In genomic region chr19:44999131-44999925, GRCh38 we compare ENCODE assay signal across 12 cellular contexts. TPM values are rescaled to one million over a fixed set of nuclear protein-coding genes. Genes with fewer than 3 reads are reported as not detected.
DNase-seq lines count a peak whose midpoint lies in the region; ATAC-seq, FAIRE-seq and TF ChIP-seq lines count a peak whose summit lies in the region.
"Not testable (repeated sequence)": the region's sequence is repeated elsewhere in the genome, so short reads cannot be mapped to it uniquely, and the experiment has no call there.
"Had no signal": no experiment of that assay in that cellular context is flagged by ENCODE, and none has a peak within 500 bp of the region (broad histone marks: within the 10 kb centered on the region; RNA-seq: fewer than 3 reads in every experiment).

No MANE protein-coding gene starts in this region.

- H3K4me1 Mint-ChIP-seq in T-helper 1 cell treated with Interleukin-12 subunit alpha and Interleukin-12 subunit beta and Interleukin-4 antibody, amounts not matched to agents 30 μg/mL and 1 μg/mL, for 36 hours (ENCODE audit: low read depth): peaks cover 15% of the 10 kb centered on the region
- not testable (repeated sequence) for H3K4me1 Mint-ChIP-seq in activated T-helper 17 cell treated with anti-CD3 and anti-CD28 coated beads, Interleukin-2, amount 50 U/mL, for 72 hours; endothelial cell (ENCODE audit: unreplicated experiment); nephron

- H3K27ac Mint-ChIP-seq in T-helper 1 cell treated with Interleukin-12 subunit alpha and Interleukin-12 subunit beta and Interleukin-4 antibody, amounts not matched to agents 30 μg/mL and 1 μg/mL, for 36 hours: peak overlapping the region; percentile 80
- H3K27ac Mint-ChIP-seq in activated T-helper 17 cell treated with anti-CD3 and anti-CD28 coated beads, Interleukin-2, amount 50 U/mL, for 72 hours: peak overlapping the region; percentile 50
- H3K27ac Mint-ChIP-seq in endothelial cell (ENCODE audit: unreplicated experiment) (peak overlapping the region; percentile 36), nephron (peak overlapping the region in 1 of 3 experiments; percentile 87)

- FAIRE-seq in GM12891 (lab: Jason Lieb, UNC): peak; percentile 51

- H3K4me3 Mint-ChIP-seq in T-helper 1 cell treated with Interleukin-12 subunit alpha and Interleukin-12 subunit beta and Interleukin-4 antibody, amounts not matched to agents 30 μg/mL and 1 μg/mL, for 36 hours: not testable (repeated sequence)
- H3K4me3 Mint-ChIP-seq in activated T-helper 17 cell treated with anti-CD3 and anti-CD28 coated beads, Interleukin-2, amount 50 U/mL, for 72 hours: peak overlapping the region; percentile 92
- H3K4me3 Mint-ChIP-seq in endothelial cell (ENCODE audit: unreplicated experiment): peak overlapping the region; percentile 51
- peak overlapping the region; percentile 72 to 88 (median 85) for H3K4me3 Mint-ChIP-seq in nephron

- ATAC-seq in activated T-helper 17 cell treated with anti-CD3 and anti-CD28 coated beads, Interleukin-2, amount 50 U/mL, for 72 hours (replicated peaks): not testable (repeated sequence)

- not testable (repeated sequence) for H3K27me3 Mint-ChIP-seq in T-helper 1 cell treated with Interleukin-12 subunit alpha and Interleukin-12 subunit beta and Interleukin-4 antibody, amounts not matched to agents 30 μg/mL and 1 μg/mL, for 36 hours (ENCODE audit: low read depth); activated T-helper 17 cell treated with anti-CD3 and anti-CD28 coated beads, Interleukin-2, amount 50 U/mL, for 72 hours; endothelial cell (ENCODE audit: unreplicated experiment); nephron (ENCODE audit: low read depth)

- not testable (repeated sequence) for H3K36me3 Mint-ChIP-seq in T-helper 1 cell treated with Interleukin-12 subunit alpha and Interleukin-12 subunit beta and Interleukin-4 antibody, amounts not matched to agents 30 μg/mL and 1 μg/mL, for 36 hours (ENCODE audit: low read depth); endothelial cell (ENCODE audit: low read depth, unreplicated experiment); nephron (ENCODE audit: low read depth)
- peaks cover 26% of the 10 kb centered on the region for H3K36me3 Mint-ChIP-seq in activated T-helper 17 cell treated with anti-CD3 and anti-CD28 coated beads, Interleukin-2, amount 50 U/mL, for 72 hours (ENCODE audit: low read depth)

- not testable (repeated sequence) for TF ChIP-seq POLR2A in GM12891 (IDR thresholded peaks at IDR 0.05; ENCODE audit: low read depth, low read length)

- not testable (repeated sequence) for TF ChIP-seq CTCF in endothelial cell (IDR thresholded peaks at IDR 0.05; ENCODE audit: unreplicated experiment); nephron (IDR thresholded peaks at IDR 0.05; ENCODE audit: unreplicated experiment in 3 of 3)

- not testable (repeated sequence) for H3K9me3 Mint-ChIP-seq in T-helper 1 cell treated with Interleukin-12 subunit alpha and Interleukin-12 subunit beta and Interleukin-4 antibody, amounts not matched to agents 30 μg/mL and 1 μg/mL, for 36 hours; activated T-helper 17 cell treated with anti-CD3 and anti-CD28 coated beads, Interleukin-2, amount 50 U/mL, for 72 hours; endothelial cell (ENCODE audit: unreplicated experiment); nephron

- DNase-seq in GM12891 (ENCODE audit: insufficient read length, low spot score); endothelial cell (ENCODE audit: low spot score): not testable (repeated sequence)

RNA-seq across cellular contexts. Expression of gene RELB, which starts 1.9 kb away (rescaled TPM):
- 27.7 TPM for polyA plus RNA-seq in GM12891 (2012; ENCODE audit: low read depth, missing spikeins)
- total RNA-seq in activated T-helper 17 cell treated with anti-CD3 and anti-CD28 coated beads, Interleukin-2, amount 50 U/mL, for 72 hours: 10 to 100 TPM; 41.4 to 52.0 TPM
- total RNA-seq in endothelial cell (ENCODE audit: unreplicated experiment): 8.2 TPM

RNA-seq across cellular contexts. Expression of gene CLASRP, which starts 39.5 kb away (rescaled TPM):
- polyA plus RNA-seq in GM12891 (2012; ENCODE audit: low read depth, missing spikeins): 55.1 TPM
- 10 to 100 TPM; 87.5 TPM for total RNA-seq in activated T-helper 17 cell treated with anti-CD3 and anti-CD28 coated beads, Interleukin-2, amount 50 U/mL, for 72 hours
- total RNA-seq in endothelial cell (ENCODE audit: unreplicated experiment): 72.2 TPM

RNA-seq across cellular contexts. Expression of gene CLPTM1, which starts 44.1 kb away (rescaled TPM):
- 34.0 TPM for polyA plus RNA-seq in GM12891 (2012; ENCODE audit: low read depth, missing spikeins)
- total RNA-seq in activated T-helper 17 cell treated with anti-CD3 and anti-CD28 coated beads, Interleukin-2, amount 50 U/mL, for 72 hours: 10 to 100 TPM; 60.2 to 80.5 TPM
- total RNA-seq in endothelial cell (ENCODE audit: unreplicated experiment): 144 TPM

RNA-seq across cellular contexts. Expression of gene APOC2, which starts 53.5 kb away (rescaled TPM):
- polyA plus RNA-seq in GM12891 (2012; ENCODE audit: low read depth, missing spikeins): not detected
- total RNA-seq in activated T-helper 17 cell treated with anti-CD3 and anti-CD28 coated beads, Interleukin-2, amount 50 U/mL, for 72 hours: not detected
- not detected for total RNA-seq in endothelial cell (ENCODE audit: unreplicated experiment)
- total RNA-seq: Caco-2, H4, HFFc6, HT1080, RPMI7951 had no signal
- polyA plus RNA-seq: AG04450, BJ had no signal

RNA-seq across cellular contexts. Expression of gene APOC4, which starts 57.3 kb away (rescaled TPM):
- 0.28 TPM for polyA plus RNA-seq in GM12891 (2012; ENCODE audit: low read depth, missing spikeins)
- total RNA-seq in activated T-helper 17 cell treated with anti-CD3 and anti-CD28 coated beads, Interleukin-2, amount 50 U/mL, for 72 hours: not detected
- total RNA-seq in endothelial cell (ENCODE audit: unreplicated experiment): not detected
- total RNA-seq: Caco-2, H4, HFFc6, HT1080, RPMI7951 had no signal
- polyA plus RNA-seq: AG04450, BJ had no signal
